9 cellular contexts compared by ENCODE assay signal in the genomic region with DNA sequence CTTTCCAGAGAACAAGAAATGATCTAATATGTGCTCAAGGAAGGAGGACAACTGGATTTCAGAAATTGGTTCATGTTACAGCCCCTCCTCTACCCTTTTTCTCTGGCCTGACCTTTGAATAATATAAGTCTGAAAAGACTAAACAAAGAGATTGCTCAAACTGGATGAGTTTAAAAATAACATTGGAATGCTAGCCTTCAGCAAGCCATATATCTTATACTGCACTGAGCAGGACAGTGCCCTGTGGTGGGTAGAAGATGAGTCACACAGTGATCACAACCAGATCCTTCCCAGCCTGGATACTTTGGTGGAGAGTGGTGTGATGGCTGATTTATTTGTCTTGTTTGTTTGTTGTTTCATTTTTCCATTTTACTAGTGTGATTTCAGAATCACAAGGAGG. TPM values are rescaled to one million over a fixed set of nuclear protein-coding genes. Genes with fewer than 3 reads are reported as not detected.
DNase-seq lines count a peak whose midpoint lies in the region; ATAC-seq and TF ChIP-seq lines count a peak whose summit lies in the region.
"Had no signal": no experiment of that assay in that cellular context is flagged by ENCODE, and none has a peak within 500 bp of the region (broad histone marks: within the 10 kb centered on the region; RNA-seq: fewer than 3 reads in every experiment).

No MANE protein-coding gene starts in this region.

- peak overlapping the region in 1 of 2 donors; percentile 47 for H3K27ac ChIP-seq in left lung
- peak overlapping the region; percentile 38 for H3K27ac ChIP-seq in upper lobe of right lung
- no peak overlapping the region for H3K27ac ChIP-seq in WERI-Rb-1

- H3K27me3 ChIP-seq in left lung (no peaks in the 10 kb centered on the region), upper lobe of right lung (no peaks in the 10 kb centered on the region), WERI-Rb-1 (ENCODE audit: insufficient read depth, low read depth, severe bottlenecking) (peaks cover 98% of the 10 kb centered on the region)

- no peaks in the 10 kb centered on the region for H3K4me1 ChIP-seq in left lung
- peaks cover 10% of the 10 kb centered on the region for H3K4me1 ChIP-seq in upper lobe of right lung

- peaks cover 4% of the 10 kb centered on the region for H3K27me3 Mint-ChIP-seq in brain

- TF ChIP-seq CTCF in brain (conservative IDR thresholded peaks at IDR 0.05) (no peak), left lung (IDR thresholded peaks at IDR 0.05) (no peak), upper lobe of right lung (IDR thresholded peaks at IDR 0.05) (no peak), WERI-Rb-1 (IDR thresholded peaks at IDR 0.05; ENCODE audit: low read depth, low read length) (no peak)

- H3K9me3 Mint-ChIP-seq in brain, result peaks cover 0 to 3% (median 0%) of the 10 kb centered on the region in 5 experiments

- H3K4me1 Mint-ChIP-seq in brain, result peaks cover 34% of the 10 kb centered on the region

- DNase-seq in HT1080 (ENCODE audit: low read depth) (peak; percentile 91), left lung (no peak), upper lobe of right lung (no peak), NCI-H1105 treated with DMSO at 0.1 percent for 48 hours (lab: John Stamatoyannopoulos, UW) (no peak), WERI-Rb-1 (no peak), NCI-H146 (lab: John Stamatoyannopoulos, UW) (no peak)
- DNase-seq: NCI-H2171, T-helper 1 cell had no signal

- H3K36me3 ChIP-seq in left lung (no peaks in the 10 kb centered on the region), upper lobe of right lung (no peaks in the 10 kb centered on the region), WERI-Rb-1 (no peaks in the 10 kb centered on the region)

- no peaks in the 10 kb centered on the region for H3K9me3 ChIP-seq in left lung
- H3K9me3 ChIP-seq in upper lobe of right lung, result no peaks in the 10 kb centered on the region
- no peaks in the 10 kb centered on the region for H3K9me3 ChIP-seq in WERI-Rb-1 (ENCODE audit: severe bottlenecking)

- H3K4me3 ChIP-seq in left lung (no peak overlapping the region), upper lobe of right lung (no peak overlapping the region), WERI-Rb-1 (ENCODE audit: low read depth, low read length) (no peak overlapping the region)

- H3K4me3 Mint-ChIP-seq in brain, result peak overlapping the region in 1 of 5 experiments; percentile 69

- intact Hi-C loops in left lung (cut with DNase I), result no loop called here
- intact Hi-C loops in upper lobe of right lung (cut with DNase I), result no loop called here

- peak overlapping the region in 3 of 5 experiments; percentile 12 to 73 (median 33) for H3K27ac Mint-ChIP-seq in brain

- peak; percentile 78 for ATAC-seq in left lung
- peak; percentile 42 for ATAC-seq in upper lobe of right lung

- no peaks in the 10 kb centered on the region for H3K36me3 Mint-ChIP-seq in brain

RNA-seq across cellular contexts. Expression of a gene that starts 13.2 kb away (rescaled TPM):
- 3.2 and 6.3 TPM in 2 replicates for total RNA-seq in HT1080 (2014; rRNA removed; shearing (Covaris generic))
- polyA plus RNA-seq in HT1080 (2015; cell fraction: cytosol; rRNA removed), result 2.5 and 4.7 TPM in 2 replicates
- 5.6 and 5.9 TPM in 2 replicates for polyA plus RNA-seq in HT1080 (2015; cell fraction: nucleus; rRNA removed)
- polyA plus RNA-seq in brain (ENCODE audit: insufficient read depth, low read depth, low replicate concordance), result 0.68 TPM
- total RNA-seq in left lung (10 to 100 TPM; 22.9 to 24.4 TPM), upper lobe of right lung (52.4 TPM)
